Comparison of ENCODE assay signal across 3 cellular contexts in genomic region chr1:16516694-16517388, GRCh38. TPM values are rescaled to one million over a fixed set of nuclear protein-coding genes. Genes with fewer than 3 reads are reported as not detected.
"Had no signal": no experiment of that assay in that cellular context is flagged by ENCODE, and none has a peak within 500 bp of the region (broad histone marks: within the 10 kb centered on the region; RNA-seq: fewer than 3 reads in every experiment).

No MANE protein-coding gene starts in this region.

RNA-seq across cellular contexts. Expression of gene RNU1-1, which starts 2.8 kb away (rescaled TPM):
- total RNA-seq: GM23248, GM23338, H4 had no signal
- polyA plus RNA-seq: GM23248, GM23338 had no signal
